In the genomic region with DNA sequence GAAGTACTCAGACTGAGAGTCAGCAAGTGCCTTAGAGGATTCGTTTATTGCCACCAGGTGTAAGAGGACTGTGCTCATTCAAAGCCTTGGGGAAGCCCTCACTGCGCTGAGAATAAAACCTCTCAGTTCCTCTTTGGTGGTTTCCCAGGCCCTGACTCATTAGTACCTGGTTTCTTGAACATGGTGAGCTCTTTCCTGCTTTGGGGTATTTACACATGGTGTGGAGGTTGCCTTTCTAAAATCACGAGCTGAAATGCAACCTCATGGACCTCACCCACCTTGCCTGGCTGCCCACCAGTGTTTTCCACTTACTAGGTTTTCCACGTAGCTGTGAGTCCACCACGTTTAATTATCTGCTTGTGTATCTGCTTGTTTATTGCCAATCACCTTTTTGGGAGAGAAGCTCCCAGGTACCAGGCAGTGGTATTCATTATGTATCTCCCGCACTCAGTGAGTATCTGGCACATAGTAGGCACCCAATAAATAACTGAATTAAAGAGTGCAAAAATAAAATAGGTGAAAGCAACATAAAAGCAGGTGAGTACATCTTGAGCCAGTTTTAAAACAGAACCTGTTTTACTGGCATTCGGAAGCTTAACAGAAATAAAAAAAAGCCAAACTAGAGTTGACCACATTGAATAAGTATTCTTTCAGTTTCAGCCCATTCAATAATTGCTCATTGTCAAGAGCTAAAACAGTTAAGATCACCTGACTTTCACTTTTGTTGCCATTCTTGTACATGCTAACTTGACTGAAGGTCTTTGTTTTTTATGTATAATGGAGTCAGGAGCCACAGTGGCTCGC, we compare ENCODE assay signal across 8 cellular contexts.
DNase-seq lines count a peak whose midpoint lies in the region; ATAC-seq and TF ChIP-seq lines count a peak whose summit lies in the region.

No MANE protein-coding gene starts in this region.

- WGBS in aorta, 2 donors: 85 to 87% methylated on average over 8 of the region's 8 CpGs
- WGBS in stomach, 5 donors: 67 to 70% (median 69%) methylated on average over 8 of the region's 8 CpGs
- 87% methylated on average over 8 of the region's 8 CpGs for WGBS in smooth muscle cell (ENCODE audit: low lambda C conversion rate)

- H3K27ac Mint-ChIP-seq in activated CD8-positive, alpha-beta T cell treated with anti-CD3 and anti-CD28 coated beads for 36 hours: peak overlapping the region; percentile 57

- no peaks in the 10 kb centered on the region for H4K20me1 ChIP-seq in smooth muscle cell (ENCODE audit: low read depth)

- peaks cover 8% of the 10 kb centered on the region for H3K27me3 Mint-ChIP-seq in activated CD8-positive, alpha-beta T cell treated with anti-CD3 and anti-CD28 coated beads for 36 hours

- H3K9ac ChIP-seq in smooth muscle cell (ENCODE audit: low read depth): no peak overlapping the region

- H3K79me2 ChIP-seq in smooth muscle cell (ENCODE audit: low read depth): no peaks in the 10 kb centered on the region

- peak overlapping the region; percentile 23 for H3K4me3 ChIP-seq in GM12865 (ENCODE audit: low read depth, low read length)
- H3K4me3 ChIP-seq in aorta (ENCODE audit: low read length in 2 of 2): no peak overlapping the region
- no peak overlapping the region for H3K4me3 ChIP-seq in stomach
- H3K4me3 ChIP-seq in smooth muscle cell: no peak overlapping the region

- no peaks in the 10 kb centered on the region for H3K9me3 ChIP-seq in aorta (ENCODE audit: control insufficient read depth, low read length)
- H3K9me3 ChIP-seq in stomach: no peaks in the 10 kb centered on the region
- no peaks in the 10 kb centered on the region for H3K9me3 ChIP-seq in smooth muscle cell (replicated peaks; ENCODE audit: low read depth)

- no peaks in the 10 kb centered on the region for H3F3A ChIP-seq in smooth muscle cell (ENCODE audit: low read depth)

- no peaks in the 10 kb centered on the region for H3K9me3 Mint-ChIP-seq in activated CD8-positive, alpha-beta T cell treated with anti-CD3 and anti-CD28 coated beads for 36 hours

- no peaks in the 10 kb centered on the region for H3K36me3 ChIP-seq in aorta (ENCODE audit: control insufficient read depth in 1 of 2, insufficient read depth in 2 of 2, low read length in 1 of 2)
- H3K36me3 ChIP-seq in stomach: no peaks in the 10 kb centered on the region
- no peaks in the 10 kb centered on the region for H3K36me3 ChIP-seq in smooth muscle cell (ENCODE audit: low read depth)

- H3K36me3 Mint-ChIP-seq in activated CD8-positive, alpha-beta T cell treated with anti-CD3 and anti-CD28 coated beads for 36 hours (ENCODE audit: low read depth): no peaks in the 10 kb centered on the region

- DNase-seq in GM12865 (ENCODE audit: low read depth) (peak; percentile 94), GM20000 (ENCODE audit: low spot score) (peak; percentile 84), aorta (no peak), stomach (no peak), smooth muscle cell (lab: John Stamatoyannopoulos, UW; ENCODE audit: unreplicated experiment) (no peak), cerebellar nuclear complex (lab: John Stamatoyannopoulos, UW) (no peak)
- DNase-seq in activated CD8-positive, alpha-beta T cell treated with anti-CD3 and anti-CD28 coated beads for 36 hours: peak; percentile 71

- H3K27ac ChIP-seq in aorta (ENCODE audit: low read depth in 1 of 2, low read length in 2 of 2): no peak overlapping the region
- no peak overlapping the region for H3K27ac ChIP-seq in stomach
- no peak overlapping the region for H3K27ac ChIP-seq in smooth muscle cell (ENCODE audit: low read depth)

- no peak for TF ChIP-seq POLR2A in stomach (IDR thresholded peaks at IDR 0.05)

- no peak overlapping the region for H2AFZ ChIP-seq in smooth muscle cell (ENCODE audit: low read depth)

- POLR2A ChIA-PET in activated CD8-positive, alpha-beta T cell treated with anti-CD3 and anti-CD28 coated beads for 36 hours (lab: Charles Lee): no interaction called here

- TF ChIP-seq CTCF in GM12865 (IDR thresholded peaks at IDR 0.05; ENCODE audit: insufficient read depth, low read depth, low read length, missing control alignments): no peak
- no peak for TF ChIP-seq CTCF in GM20000 (IDR thresholded peaks at IDR 0.05; ENCODE audit: extremely low read depth, missing control alignments)
- TF ChIP-seq CTCF in activated CD8-positive, alpha-beta T cell treated with anti-CD3 and anti-CD28 coated beads for 36 hours (IDR thresholded peaks at IDR 0.05): no peak
- no peak for TF ChIP-seq CTCF in stomach (IDR thresholded peaks at IDR 0.05)
- TF ChIP-seq CTCF in smooth muscle cell (IDR thresholded peaks at IDR 0.05; ENCODE audit: borderline replicate concordance, insufficient read depth, poor library complexity, severe bottlenecking): no peak

- ATAC-seq in HG03521 (IDR thresholded peaks at IDR 0.05; ENCODE audit: unreplicated experiment) (peak; percentile 81), aorta (ENCODE audit: low FRiP score) (no peak)
- peak; percentile 97 for ATAC-seq in activated CD8-positive, alpha-beta T cell treated with anti-CD3 and anti-CD28 coated beads for 36 hours

- peaks cover 11% of the 10 kb centered on the region for H3K4me1 Mint-ChIP-seq in activated CD8-positive, alpha-beta T cell treated with anti-CD3 and anti-CD28 coated beads for 36 hours (ENCODE audit: low read depth)

- intact Hi-C loops in activated CD8-positive, alpha-beta T cell treated with anti-CD3 and anti-CD28 coated beads for 36 hours (cut with micrococcal nuclease): no loop called here
- intact Hi-C loops in aorta (cut with DNase I) (no loop called here), stomach (cut with DNase I; ENCODE audit: low total_unique reads) (no loop called here)

- H3K4me1 ChIP-seq in aorta (ENCODE audit: control insufficient read depth in 1 of 2, insufficient read depth in 2 of 2, low read length in 2 of 2) (no peaks in the 10 kb centered on the region), stomach (no peaks in the 10 kb centered on the region), smooth muscle cell (ENCODE audit: low read depth) (peaks cover 2% of the 10 kb centered on the region)

- CTCF ChIA-PET in activated CD8-positive, alpha-beta T cell treated with anti-CD3 and anti-CD28 coated beads for 36 hours (lab: Charles Lee): interaction anchor here (0.8 to 1.4 kb wide), 2 partner anchors 10 to 201 kb away, joined by 3 to 6 read pairs; no protein-coding TSS in a partner anchor

- H3K4me3 Mint-ChIP-seq in activated CD8-positive, alpha-beta T cell treated with anti-CD3 and anti-CD28 coated beads for 36 hours: no peak overlapping the region

- no peak overlapping the region for H3K4me2 ChIP-seq in smooth muscle cell

- TF ChIP-seq EP300 in stomach (IDR thresholded peaks at IDR 0.05): no peak

- H3K27me3 ChIP-seq in aorta (ENCODE audit: control insufficient read depth in 1 of 2, insufficient read depth in 2 of 2, low read length in 1 of 2): no peaks in the 10 kb centered on the region
- no peaks in the 10 kb centered on the region for H3K27me3 ChIP-seq in stomach
- no peaks in the 10 kb centered on the region for H3K27me3 ChIP-seq in smooth muscle cell (ENCODE audit: low read depth)

Comparison
In these comparisons a context has a peak if more than half of its experiments do, and no peak if none do; other contexts are left out.
1. DNase-seq: peak in GM12865 (single experiment), GM20000 (single experiment) and activated CD8-positive, alpha-beta T cell treated with anti-CD3 and anti-CD28 coated beads for 36 hours (single experiment); none in aorta (0 of 2), stomach (single experiment), smooth muscle cell (single experiment) and cerebellar nuclear complex (0 of 2).